ENCODE assay signal across 18 cellular contexts in genomic region chr4:150572704-150573504, GRCh38. TPM values are rescaled to one million over a fixed set of nuclear protein-coding genes. Genes with fewer than 3 reads are reported as not detected.
DNase-seq lines count a peak whose midpoint lies in the region; ATAC-seq and TF ChIP-seq lines count a peak whose summit lies in the region.
"Had no signal": no experiment of that assay in that cellular context is flagged by ENCODE, and none has a peak within 500 bp of the region (broad histone marks: within the 10 kb centered on the region; RNA-seq: fewer than 3 reads in every experiment).

No MANE protein-coding gene starts in this region.

- no peak overlapping the region for H3K27ac Mint-ChIP-seq in activated CD8-positive, alpha-beta T cell treated with anti-CD3 and anti-CD28 coated beads for 36 hours
- no peak overlapping the region for H3K27ac Mint-ChIP-seq in activated CD8-positive, alpha-beta T cell treated with anti-CD3 and anti-CD28 coated beads, Interleukin-2, amount 10 ng/mL, durations not matched to agents 7 days and 5 days
- peak overlapping the region; percentile 61 for H3K27ac Mint-ChIP-seq in activated naive CD8-positive, alpha-beta T cell treated with anti-CD3 and anti-CD28 coated beads, Interleukin-2, amount 50 U/mL, for 24 hours

- POLR2A ChIA-PET in activated CD8-positive, alpha-beta T cell treated with anti-CD3 and anti-CD28 coated beads for 36 hours (lab: Charles Lee), result no interaction called here
- POLR2A ChIA-PET in activated CD8-positive, alpha-beta T cell treated with anti-CD3 and anti-CD28 coated beads, Interleukin-2, amount 10 ng/mL, durations not matched to agents 7 days and 5 days (lab: Charles Lee), result no interaction called here

- H3K9me2 ChIP-seq in GM23248 (ENCODE audit: insufficient read depth), result no peaks in the 10 kb centered on the region

- no peak overlapping the region for H3K4me3 Mint-ChIP-seq in activated CD8-positive, alpha-beta T cell treated with anti-CD3 and anti-CD28 coated beads for 36 hours
- no peak overlapping the region for H3K4me3 Mint-ChIP-seq in activated CD8-positive, alpha-beta T cell treated with anti-CD3 and anti-CD28 coated beads, Interleukin-2, amount 10 ng/mL, durations not matched to agents 7 days and 5 days
- no peak overlapping the region for H3K4me3 Mint-ChIP-seq in activated naive CD8-positive, alpha-beta T cell treated with anti-CD3 and anti-CD28 coated beads, Interleukin-2, amount 50 U/mL, for 24 hours

- no peaks in the 10 kb centered on the region for H3K27me3 Mint-ChIP-seq in activated CD8-positive, alpha-beta T cell treated with anti-CD3 and anti-CD28 coated beads for 36 hours
- no peaks in the 10 kb centered on the region for H3K27me3 Mint-ChIP-seq in activated CD8-positive, alpha-beta T cell treated with anti-CD3 and anti-CD28 coated beads, Interleukin-2, amount 10 ng/mL, durations not matched to agents 7 days and 5 days (ENCODE audit: low read depth)
- no peaks in the 10 kb centered on the region for H3K27me3 Mint-ChIP-seq in activated naive CD8-positive, alpha-beta T cell treated with anti-CD3 and anti-CD28 coated beads, Interleukin-2, amount 50 U/mL, for 24 hours

- TF ChIP-seq CTCF in activated CD8-positive, alpha-beta T cell treated with anti-CD3 and anti-CD28 coated beads for 36 hours (IDR thresholded peaks at IDR 0.05), result no peak
- no peak for TF ChIP-seq CTCF in sigmoid colon (IDR thresholded peaks at IDR 0.05)
- TF ChIP-seq CTCF in omental fat pad (IDR thresholded peaks at IDR 0.05), result no peak
- TF ChIP-seq CTCF in thyroid gland (IDR thresholded peaks at IDR 0.05), result no peak

- peaks cover 6% of the 10 kb centered on the region for H3K36me3 Mint-ChIP-seq in activated CD8-positive, alpha-beta T cell treated with anti-CD3 and anti-CD28 coated beads for 36 hours (ENCODE audit: low read depth)
- peaks cover 4% of the 10 kb centered on the region for H3K36me3 Mint-ChIP-seq in activated CD8-positive, alpha-beta T cell treated with anti-CD3 and anti-CD28 coated beads, Interleukin-2, amount 10 ng/mL, durations not matched to agents 7 days and 5 days (ENCODE audit: low read depth)
- H3K36me3 Mint-ChIP-seq in activated naive CD8-positive, alpha-beta T cell treated with anti-CD3 and anti-CD28 coated beads, Interleukin-2, amount 50 U/mL, for 24 hours (ENCODE audit: low read depth), result peaks cover 7% of the 10 kb centered on the region
- H3K36me3 Mint-ChIP-seq: brain had no signal

- H3K4me3 ChIP-seq in GM23248 (no peak overlapping the region), sigmoid colon (peak overlapping the region in 2 of 4 donors; percentile 2 to 10), H7 (ENCODE audit: insufficient read depth, low read depth, low read length) (no peak overlapping the region), thyroid gland (replicated peaks in 1 of 3) (no peak overlapping the region)
- H3K4me3 ChIP-seq: suprapubic skin had no signal

- CTCF ChIA-PET in activated CD8-positive, alpha-beta T cell treated with anti-CD3 and anti-CD28 coated beads for 36 hours (lab: Charles Lee), result no interaction called here
- CTCF ChIA-PET in activated CD8-positive, alpha-beta T cell treated with anti-CD3 and anti-CD28 coated beads, Interleukin-2, amount 10 ng/mL, durations not matched to agents 7 days and 5 days (lab: Charles Lee), result no interaction called here

- no peak overlapping the region for H2AFZ ChIP-seq in GM23248

- ATAC-seq in activated CD8-positive, alpha-beta T cell treated with anti-CD3 and anti-CD28 coated beads for 36 hours, result peak; percentile 49
- no peak for ATAC-seq in activated CD8-positive, alpha-beta T cell treated with anti-CD3 and anti-CD28 coated beads, Interleukin-2, amount 10 ng/mL, durations not matched to agents 7 days and 5 days
- peak; percentile 52 for ATAC-seq in activated naive CD8-positive, alpha-beta T cell treated with anti-CD3 and anti-CD28 coated beads, Interleukin-2, amount 50 U/mL, for 24 hours
- ATAC-seq in omental fat pad (ENCODE audit: low FRiP score), result no peak

- H3K9ac ChIP-seq in GM23248, result no peak overlapping the region

- in situ Hi-C loops in GM23248 (cut with MboI), result no loop called here

- H3K4me2 ChIP-seq in GM23248 (ENCODE audit: unreplicated experiment), result peak overlapping the region; percentile 11

- no peaks in the 10 kb centered on the region for H3K79me2 ChIP-seq in GM23248 (ENCODE audit: insufficient read depth)

- H3K9me3 Mint-ChIP-seq in activated CD8-positive, alpha-beta T cell treated with anti-CD3 and anti-CD28 coated beads for 36 hours, result no peaks in the 10 kb centered on the region
- no peaks in the 10 kb centered on the region for H3K9me3 Mint-ChIP-seq in activated CD8-positive, alpha-beta T cell treated with anti-CD3 and anti-CD28 coated beads, Interleukin-2, amount 10 ng/mL, durations not matched to agents 7 days and 5 days (ENCODE audit: insufficient read depth)
- no peaks in the 10 kb centered on the region for H3K9me3 Mint-ChIP-seq in activated naive CD8-positive, alpha-beta T cell treated with anti-CD3 and anti-CD28 coated beads, Interleukin-2, amount 50 U/mL, for 24 hours
- H3K9me3 Mint-ChIP-seq: brain had no signal

- no peaks in the 10 kb centered on the region for H3K9me3 ChIP-seq in GM23248 (ENCODE audit: low read depth)
- no peaks in the 10 kb centered on the region for H3K9me3 ChIP-seq in sigmoid colon
- H3K9me3 ChIP-seq in thyroid gland, result no peaks in the 10 kb centered on the region
- H3K9me3 ChIP-seq: suprapubic skin had no signal

- H3K27ac ChIP-seq in GM23248 (0 out of 2 replicates have a peak overlapping the region, but pooled peaks have one; percentile 2), sigmoid colon (peak overlapping the region in 3 of 4 donors; percentile 90 to 93 (median 92)), thyroid gland (no peak overlapping the region)
- H3K27ac ChIP-seq: foreskin keratinocyte, suprapubic skin had no signal

- no peak for TF ChIP-seq EP300 in sigmoid colon (IDR thresholded peaks at IDR 0.05)

- 0 out of 2 replicates have a peak, but pooled peaks cover 6% of the 10 kb centered on the region for H3F3A ChIP-seq in GM23248 (ENCODE audit: insufficient read depth)

- WGBS in GM23248 (ENCODE audit: low coverage in 1 of 2, low lambda C conversion rate in 2 of 2, missing lambda C conversion rate in 2 of 2), 2 experiments, result 80 to 85% methylated on average over 5 of the region's 5 CpGs
- 84 to 87% methylated on average over 5 of the region's 5 CpGs for WGBS in sigmoid colon, 2 donors
- 88 to 93% methylated on average over 5 of the region's 5 CpGs for WGBS in thyroid gland, 2 donors

- peaks cover 11% of the 10 kb centered on the region for H3K4me1 Mint-ChIP-seq in activated CD8-positive, alpha-beta T cell treated with anti-CD3 and anti-CD28 coated beads for 36 hours (ENCODE audit: low read depth)
- H3K4me1 Mint-ChIP-seq in activated CD8-positive, alpha-beta T cell treated with anti-CD3 and anti-CD28 coated beads, Interleukin-2, amount 10 ng/mL, durations not matched to agents 7 days and 5 days (ENCODE audit: low read depth), result peaks cover 4% of the 10 kb centered on the region
- peaks cover 19% of the 10 kb centered on the region for H3K4me1 Mint-ChIP-seq in activated naive CD8-positive, alpha-beta T cell treated with anti-CD3 and anti-CD28 coated beads, Interleukin-2, amount 50 U/mL, for 24 hours

- H3K27me3 ChIP-seq in GM23248 (replicated peaks; ENCODE audit: insufficient read depth) (no peaks in the 10 kb centered on the region), sigmoid colon (no peaks in the 10 kb centered on the region), H7 (ENCODE audit: control insufficient read depth, insufficient read depth, low read length) (no peaks in the 10 kb centered on the region), thyroid gland (no peaks in the 10 kb centered on the region)
- H3K27me3 ChIP-seq: foreskin keratinocyte, suprapubic skin had no signal

- TF ChIP-seq POLR2A in sigmoid colon (IDR thresholded peaks at IDR 0.05) (no peak), thyroid gland (IDR thresholded peaks at IDR 0.05) (no peak)

- H3K36me3 ChIP-seq in GM23248 (ENCODE audit: low read depth) (no peaks in the 10 kb centered on the region), sigmoid colon (no peaks in the 10 kb centered on the region), H7 (replicated peaks; ENCODE audit: control insufficient read depth, insufficient read depth, low read length) (no peaks in the 10 kb centered on the region), thyroid gland (no peaks in the 10 kb centered on the region)

- peaks cover 21% of the 10 kb centered on the region for H3K4me1 ChIP-seq in GM23248 (ENCODE audit: insufficient read depth)
- peaks cover 0 to 79% (median 52%) of the 10 kb centered on the region in 4 donors for H3K4me1 ChIP-seq in sigmoid colon
- no peaks in the 10 kb centered on the region for H3K4me1 ChIP-seq in thyroid gland
- H3K4me1 ChIP-seq: suprapubic skin had no signal

- no peak for DNase-seq in activated CD8-positive, alpha-beta T cell treated with anti-CD3 and anti-CD28 coated beads for 36 hours
- DNase-seq in activated CD8-positive, alpha-beta T cell treated with anti-CD3 and anti-CD28 coated beads, Interleukin-2, amount 10 ng/mL, durations not matched to agents 7 days and 5 days, result no peak
- DNase-seq in GM23248 (no peak), sigmoid colon (no peak), omental fat pad (ENCODE audit: low spot score) (no peak), H7 (no peak), thyroid gland (no peak)
- DNase-seq in activated naive CD8-positive, alpha-beta T cell treated with anti-CD3 and anti-CD28 coated beads, Interleukin-2, amount 50 U/mL, for 24 hours, result no peak
- DNase-seq: activated CD4-positive, alpha-beta T cell treated with anti-CD3 and anti-CD28 coated beads for 48 hours; effector CD8-positive, alpha-beta T cell; GDM1; occipital lobe; stimulated activated CD4-positive, alpha-beta T cell treated with anti-CD3 and anti-CD28 coated beads, Interleukin-12 subunit alpha, Interleukin-12 subunit beta, amount 100 ng/mL, for 4 hours had no signal

- H4K20me1 ChIP-seq in GM23248 (ENCODE audit: insufficient read depth), result no peaks in the 10 kb centered on the region

- intact Hi-C loops in activated CD8-positive, alpha-beta T cell treated with anti-CD3 and anti-CD28 coated beads for 36 hours (cut with micrococcal nuclease), result no loop called here
- intact Hi-C loops in sigmoid colon (cut with DNase I), result no loop called here
- intact Hi-C loops in thyroid gland (cut with DNase I), result no loop called here

RNA-seq across cellular contexts. Expression of gene MAB21L2, which starts 9.0 kb away (rescaled TPM):
- not detected for total RNA-seq in activated CD8-positive, alpha-beta T cell treated with anti-CD3 and anti-CD28 coated beads for 36 hours
- total RNA-seq in activated CD8-positive, alpha-beta T cell treated with anti-CD3 and anti-CD28 coated beads, Interleukin-2, amount 10 ng/mL, durations not matched to agents 7 days and 5 days, result not detected
- total RNA-seq in GM23248 (2014; rRNA removed; shearing (Covaris generic)), result not detected in 2 replicates
- polyA plus RNA-seq in GM23248 (2016; fragmentation: Nextera tagmentation; extraction: Ambion mirVana), result not detected in 2 replicates
- total RNA-seq in sigmoid colon, result 100 to 1,000 TPM; 282 to 693 (median 543) TPM
- polyA plus RNA-seq in sigmoid colon, result 10 to 100 TPM in 2 of 3 donors, 1 to 10 TPM in 1; 2.3 to 40.2 (median 23.4) TPM
- total RNA-seq in omental fat pad, result 10 to 100 TPM in 1 of 4 donors, 1 to 10 TPM in 1, not detected in 2; 3.4 to 25.1 TPM
- total RNA-seq in H7 (2014; rRNA removed; shearing (Covaris generic)), result not detected in 2 replicates
- 10 to 100 TPM in 1 of 4 donors, 1 to 10 TPM in 3; 3.2 to 20.4 (median 7.3) TPM for total RNA-seq in thyroid gland
- total RNA-seq: foreskin keratinocyte, NCI-H460, occipital lobe, RPMI7951, suprapubic skin had no signal
- polyA plus RNA-seq: foreskin keratinocyte had no signal

Comparison
In these comparisons a context has a peak if more than half of its experiments do, and no peak if none do; other contexts are left out.
1. ATAC-seq: peak in activated CD8-positive, alpha-beta T cell treated with anti-CD3 and anti-CD28 coated beads for 36 hours (single experiment) and activated naive CD8-positive, alpha-beta T cell treated with anti-CD3 and anti-CD28 coated beads, Interleukin-2, amount 50 U/mL, for 24 hours (single experiment); none in activated CD8-positive, alpha-beta T cell treated with anti-CD3 and anti-CD28 coated beads, Interleukin-2, amount 10 ng/mL, durations not matched to agents 7 days and 5 days (single experiment) and omental fat pad (single experiment).
2. H3K27ac ChIP-seq: peak in GM23248 (single experiment) and sigmoid colon (3 of 4); none in thyroid gland (0 of 3).
3. RNA of gene MAB21L2, which starts 9.0 kb away (total RNA-seq): 282 to 693 TPM in sigmoid colon; 3.2 to 20.4 TPM in thyroid gland, 3.4 to 25.1 TPM in omental fat pad, not detected in activated CD8-positive, alpha-beta T cell treated with anti-CD3 and anti-CD28 coated beads for 36 hours, not detected in activated CD8-positive, alpha-beta T cell treated with anti-CD3 and anti-CD28 coated beads, Interleukin-2, amount 10 ng/mL, durations not matched to agents 7 days and 5 days, not detected in GM23248 and not detected in H7; every median in the first group is over 10 times any median in the second.